In the genomic region with DNA sequence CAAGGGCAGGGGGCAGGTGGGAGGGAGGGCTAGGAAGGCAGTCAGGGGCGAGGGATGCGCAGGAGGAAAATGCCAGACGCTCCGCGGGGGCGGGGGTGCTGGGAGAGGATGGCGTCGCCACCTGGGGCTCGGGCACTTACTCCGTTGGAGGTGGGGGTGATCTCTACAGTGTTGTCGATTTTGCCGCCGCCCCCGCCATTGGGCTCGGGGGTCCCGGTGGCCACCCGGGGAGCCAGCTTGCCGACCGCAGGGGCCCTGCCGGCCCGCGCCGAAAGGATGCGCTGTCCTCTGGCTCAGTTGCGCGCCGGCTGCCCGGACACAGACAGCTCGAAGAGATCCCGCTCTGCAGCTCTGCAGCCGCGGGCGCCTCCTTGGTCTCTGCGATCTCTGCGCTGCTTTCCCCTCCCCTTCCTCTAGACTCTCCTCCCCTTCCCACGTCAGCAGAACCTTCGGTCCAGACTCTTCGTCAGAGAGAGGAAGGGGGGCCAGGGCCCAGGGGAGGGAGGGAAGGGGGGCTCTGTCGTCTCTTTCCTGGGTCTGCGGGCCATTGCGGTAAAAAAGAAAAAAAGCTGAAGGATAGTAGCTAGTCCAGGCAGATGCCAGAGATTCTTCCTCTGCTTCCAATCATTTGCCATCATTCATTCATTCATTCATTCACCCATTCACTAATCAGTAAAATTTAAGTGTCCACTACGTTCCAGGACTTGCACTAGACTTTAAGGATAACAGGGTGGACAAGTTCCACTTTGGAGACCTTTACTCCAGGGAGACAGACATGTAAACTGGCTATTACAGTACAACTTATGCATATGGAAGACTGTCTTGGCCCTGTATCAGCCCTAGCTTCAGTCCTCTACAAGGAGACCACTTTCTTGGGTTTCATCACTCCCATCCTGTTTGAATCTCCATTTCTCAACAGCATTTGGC, we compare ENCODE assay signal across 8 cellular contexts. TPM values are rescaled to one million over a fixed set of nuclear protein-coding genes. Genes with fewer than 3 reads are reported as not detected.
DNase-seq lines count a peak whose midpoint lies in the region; ATAC-seq and TF ChIP-seq lines count a peak whose summit lies in the region.

TSS of gene SLC22A17 (minus strand) at position 382 of the 927 bp plus-strand sequence.

- H3K4me1 Mint-ChIP-seq in T-cell, result peaks cover 9 to 22% (median 18%) of the 10 kb centered on the region in 3 donors

- H3K27ac ChIP-seq in AG04450 (ENCODE audit: low read depth, low read length), result peak within 1 kb of the TSS; percentile 70
- no peak within 1 kb of the TSS for H3K27ac ChIP-seq in HUES6 (ENCODE audit: low read depth, low read length)
- H3K27ac ChIP-seq in angular gyrus (ENCODE audit: low read depth, low read length), result peak within 1 kb of the TSS; percentile 93
- peak within 1 kb of the TSS; percentile 39 for H3K27ac ChIP-seq in parathyroid adenoma
- peak within 1 kb of the TSS; percentile 43 to 89 (median 82) for H3K27ac ChIP-seq in tibial nerve

- H3K9me3 ChIP-seq in AG04450 (ENCODE audit: control insufficient read depth, insufficient read depth, low read length) (no peaks in the 10 kb centered on the region), HUES6 (ENCODE audit: control insufficient read depth, insufficient read depth, low read depth, low read length) (no peaks in the 10 kb centered on the region), parathyroid adenoma (ENCODE audit: control insufficient read depth, low read length) (no peaks in the 10 kb centered on the region), tibial nerve (no peaks in the 10 kb centered on the region)

- TF ChIP-seq EP300 in tibial nerve (IDR thresholded peaks at IDR 0.05), result peak in 1 of 2 donors; percentile 96

- 0 to 1% methylated on average over 27 to 37 of the region's 42 CpGs for WGBS in tibial nerve, 2 donors

- TF ChIP-seq POLR2A in tibial nerve (IDR thresholded peaks at IDR 0.05), result peak; percentile 82 to 92

- H3K79me2 ChIP-seq in parathyroid adenoma, result no peaks in the 10 kb centered on the region

- peak within 1 kb of the TSS; percentile 89 for H2AFZ ChIP-seq in parathyroid adenoma

- DNase-seq in AG04450 (ENCODE audit: low read depth, low spot score) (peak; percentile 81), T-cell (peak; percentile 14 to 71 (median 46)), left ventricle myocardium superior (peak; percentile 87), tibial nerve (ENCODE audit: low spot score in 2 of 2) (peak; percentile 65 to 72)

- CTCF ChIA-PET in AG04450 (lab: Charles Lee), result interaction anchor here (0.6 to 3.7 kb wide), 7 partner anchors 25 to 240 kb away, joined by 3 to 12 read pairs (median 4); partner anchors contain the start of gene PABPN1
- CTCF ChIA-PET in T-cell (lab: Charles Lee), result interaction anchor here in 1 of 2 donors (0.6 kb wide), 1 partner anchor 231 kb away, joined by 3 read pairs; no protein-coding TSS in a partner anchor

- peak within 1 kb of the TSS; percentile 91 for H3K4me2 ChIP-seq in parathyroid adenoma (ENCODE audit: low read length)

- TF ChIP-seq CTCF in AG04450 (IDR thresholded peaks at IDR 0.05; ENCODE audit: low read depth, low read length) (peak; percentile 12), parathyroid adenoma (IDR thresholded peaks at IDR 0.05) (no peak), tibial nerve (IDR thresholded peaks at IDR 0.05) (peak in 1 of 5 experiments; percentile 40)

- H3K36me3 Mint-ChIP-seq in T-cell, result no peaks in the 10 kb centered on the region

- peaks cover 17 to 46% of the 10 kb centered on the region in 2 donors for H3K27me3 Mint-ChIP-seq in T-cell

- no peaks in the 10 kb centered on the region for H3K27me3 ChIP-seq in AG04450 (ENCODE audit: control insufficient read depth, insufficient read depth, low read length)
- H3K27me3 ChIP-seq in HUES6 (ENCODE audit: control insufficient read depth, insufficient read depth, low read length), result peaks cover 40% of the 10 kb centered on the region
- H3K27me3 ChIP-seq in parathyroid adenoma (ENCODE audit: control insufficient read depth, insufficient read depth, low read length), result no peaks in the 10 kb centered on the region
- H3K27me3 ChIP-seq in tibial nerve, result peaks cover 0 to 4% of the 10 kb centered on the region in 2 donors

- H3K36me3 ChIP-seq in HUES6 (ENCODE audit: control insufficient read depth, insufficient read depth, low read length), result peaks cover 18% of the 10 kb centered on the region
- H3K36me3 ChIP-seq in parathyroid adenoma (ENCODE audit: control insufficient read depth, insufficient read depth, low read length), result no peaks in the 10 kb centered on the region
- H3K36me3 ChIP-seq in tibial nerve, result peaks cover 0 to 32% (median 0%) of the 10 kb centered on the region in 3 donors

- peak within 1 kb of the TSS; percentile 77 to 81 (median 79) for H3K4me3 Mint-ChIP-seq in T-cell

- ATAC-seq in T-cell (replicated peaks in 1 of 4) (peak; percentile 92 to 96 (median 94)), left ventricle myocardium superior (peak; percentile 94), HG03571 (IDR thresholded peaks at IDR 0.05; ENCODE audit: unreplicated experiment) (no peak)

- no peaks in the 10 kb centered on the region for H3K9me3 Mint-ChIP-seq in T-cell

- H3K4me1 ChIP-seq in HUES6 (ENCODE audit: control insufficient read depth, insufficient read depth, low read length) (peaks cover 3% of the 10 kb centered on the region; the same call in 1 of the 2 replicates), parathyroid adenoma (peaks cover 7% of the 10 kb centered on the region), tibial nerve (peaks cover 0 to 26% (median 17%) of the 10 kb centered on the region in 4 donors)

- POLR2A ChIA-PET in AG04450 (lab: Yijun Ruan, JAX) (interaction anchor here (0.6 to 2.2 kb wide), 9 partner anchors 9 to 635 kb away, joined by 3 to 10 read pairs (median 5); partner anchors contain the start of gene PABPN1), T-cell (lab: Charles Lee) (interaction anchor here (0.6 kb wide), 2 partner anchors 50 to 238 kb away, joined by 3 to 8 read pairs; no protein-coding TSS in a partner anchor)

- peak within 1 kb of the TSS in 1 of 2 donors; percentile 17 for H3K27ac Mint-ChIP-seq in T-cell

- H3K4me3 ChIP-seq in AG04450 (ENCODE audit: low read depth, low read length) (peak within 1 kb of the TSS; percentile 86), HUES6 (ENCODE audit: low read depth, low read length) (peak within 1 kb of the TSS; percentile 87), parathyroid adenoma (ENCODE audit: low read depth, low read length) (peak within 1 kb of the TSS; percentile 51), tibial nerve (peak within 1 kb of the TSS; percentile 37 to 76 (median 65))

- intact Hi-C loops in left ventricle myocardium superior (cut with micrococcal nuclease), result no loop called here

- H3K9ac ChIP-seq in HUES6 (ENCODE audit: low read length) (peak within 1 kb of the TSS; percentile 45), parathyroid adenoma (peak within 1 kb of the TSS; percentile 56)

RNA-seq across cellular contexts. Expression of gene SLC22A17, which starts in this region (rescaled TPM):
- polyA plus RNA-seq in AG04450 (2011; rRNA removed), result 17.4 and 27.0 TPM in 2 replicates
- polyA minus RNA-seq in AG04450 (2011; rRNA and poly(A)+ RNA removed), result 12.6 and 17.5 TPM in 2 replicates
- total RNA-seq in T-cell (10 to 100 TPM; 12.0 to 19.0 (median 17.3) TPM), left ventricle myocardium superior (10.7 TPM), tibial nerve (10 to 100 TPM; 55.9 to 91.0 (median 58.3) TPM)
